In genomic region chr5:134582281-134582680, GRCh38 we compare ENCODE assay signal across 10 cellular contexts.
"Had no signal": no experiment of that assay in that cellular context is flagged by ENCODE, and none has a peak within 500 bp of the region (broad histone marks: within the 10 kb centered on the region; RNA-seq: fewer than 3 reads in every experiment).

No MANE protein-coding gene starts in this region.

- DNase-seq: activated naive CD4-positive, alpha-beta T cell treated with anti-CD3 and anti-CD28 coated beads, Interleukin-2, amount 10 ng/mL, durations not matched to agents 7 days and 5 days; effector memory CD4-positive, alpha-beta T cell; T-helper 1 cell; T1000 had no signal

- H3K4me3 Mint-ChIP-seq: activated naive CD4-positive, alpha-beta T cell treated with anti-CD3 and anti-CD28 coated beads, Interleukin-2, amount 10 ng/mL, durations not matched to agents 7 days and 5 days; mesothelial cell of epicardium; natural killer cell treated with Interleukin-12 subunit alpha and Interleukin-12 subunit beta and Interleukin-15 and Interleukin-18, amount 100 ng/mL, for 72 hours; stimulated activated naive CD8-positive, alpha-beta T cell treated with anti-CD3 and anti-CD28 coated beads, Interleukin-15, Interleukin-2, amounts not matched to agents 100 ng/mL and 50 ng/mL, for 24 hours had no signal

- H3K36me3 Mint-ChIP-seq: natural killer cell treated with Interleukin-12 subunit alpha and Interleukin-12 subunit beta and Interleukin-15 and Interleukin-18, amount 100 ng/mL, for 72 hours had no signal

- FAIRE-seq: bronchial epithelial cell, endothelial cell of umbilical vein had no signal

- H3K4me1 Mint-ChIP-seq: mesothelial cell of epicardium had no signal

- H3K27me3 Mint-ChIP-seq: activated naive CD4-positive, alpha-beta T cell treated with anti-CD3 and anti-CD28 coated beads, Interleukin-2, amount 10 ng/mL, durations not matched to agents 7 days and 5 days; natural killer cell treated with Interleukin-12 subunit alpha and Interleukin-12 subunit beta and Interleukin-15 and Interleukin-18, amount 100 ng/mL, for 72 hours; stimulated activated naive CD8-positive, alpha-beta T cell treated with anti-CD3 and anti-CD28 coated beads, Interleukin-15, Interleukin-2, amounts not matched to agents 100 ng/mL and 50 ng/mL, for 24 hours had no signal

- ATAC-seq: natural killer cell treated with Interleukin-12 subunit alpha and Interleukin-12 subunit beta and Interleukin-15 and Interleukin-18, amount 100 ng/mL, for 72 hours; SK-N-SH treated with all-trans-retinoic acid at 6 μM for 48 hours had no signal

- H3K9me3 Mint-ChIP-seq: activated naive CD4-positive, alpha-beta T cell treated with anti-CD3 and anti-CD28 coated beads, Interleukin-2, amount 10 ng/mL, durations not matched to agents 7 days and 5 days; mesothelial cell of epicardium; natural killer cell treated with Interleukin-12 subunit alpha and Interleukin-12 subunit beta and Interleukin-15 and Interleukin-18, amount 100 ng/mL, for 72 hours; stimulated activated naive CD8-positive, alpha-beta T cell treated with anti-CD3 and anti-CD28 coated beads, Interleukin-15, Interleukin-2, amounts not matched to agents 100 ng/mL and 50 ng/mL, for 24 hours had no signal

- H3K27ac Mint-ChIP-seq: activated naive CD4-positive, alpha-beta T cell treated with anti-CD3 and anti-CD28 coated beads, Interleukin-2, amount 10 ng/mL, durations not matched to agents 7 days and 5 days; mesothelial cell of epicardium; natural killer cell treated with Interleukin-12 subunit alpha and Interleukin-12 subunit beta and Interleukin-15 and Interleukin-18, amount 100 ng/mL, for 72 hours had no signal
